In genomic region chr7:156651472-156651871, GRCh38 we compare ENCODE assay signal across 27 cellular contexts.
"Had no signal": no experiment of that assay in that cellular context is flagged by ENCODE, and none has a peak within 500 bp of the region (broad histone marks: within the 10 kb centered on the region; RNA-seq: fewer than 3 reads in every experiment).

No MANE protein-coding gene starts in this region.

- DNase-seq: activated B cell treated with CpG ODN at 0.5 μM for 24 hours; activated CD4-positive, alpha-beta T cell treated with anti-CD3 and anti-CD28 coated beads for 1 hour; activated CD4-positive, alpha-beta T cell treated with anti-CD3 and anti-CD28 coated beads, Interleukin-2, amount 10 ng/mL, durations not matched to agents 24 days and 14 days; activated CD4-positive, alpha-beta T cell treated with anti-CD3 and anti-CD28 coated beads, Interleukin-2, amount 50 U/mL, for 48 hours; activated CD8-positive, alpha-beta memory T cell treated with anti-CD3 and anti-CD28 coated beads, Interleukin-2, amount 10 ng/mL, durations not matched to agents 7 days and 5 days; activated effector memory CD4-positive, alpha-beta T cell treated with Interleukin-2 at 50 U/mL for 16 hours; activated naive CD4-positive, alpha-beta T cell; activated T-cell treated with anti-CD3 and anti-CD28 coated beads, Interleukin-2, amount 50 U/mL, for 24 hours; amniotic stem cell; body of pancreas; central memory CD4-positive, alpha-beta T cell; MM.1S; NCI-H1105; NCI-H1436 treated with DMSO at 0.1 percent for 48 hours; NCI-H187; NCI-H2081; NCI-H446; NCI-H524 treated with DMSO at 0.1 percent for 48 hours; NCI-H774; RPMI8226; T-cell; T-helper 2 cell; T1000 had no signal

- H3K4me3 ChIP-seq: ascending aorta, body of pancreas, SK-N-MC had no signal

- H3K4me3 Mint-ChIP-seq: activated B cell treated with CpG ODN at 0.5 μM for 24 hours; activated CD4-positive, alpha-beta T cell treated with anti-CD3 and anti-CD28 coated beads, Interleukin-2, amount 10 ng/mL, durations not matched to agents 24 days and 14 days; activated CD8-positive, alpha-beta memory T cell treated with anti-CD3 and anti-CD28 coated beads, Interleukin-2, amount 10 ng/mL, durations not matched to agents 7 days and 5 days; activated naive CD4-positive, alpha-beta T cell treated with anti-CD3 and anti-CD28 coated beads, Interleukin-2, amount 50 U/mL, for 24 hours; activated T-cell treated with anti-CD3 and anti-CD28 coated beads, Interleukin-2, amount 50 U/mL, for 24 hours; activated T-helper 1 cell treated with anti-CD3 and anti-CD28 coated beads, Interleukin-12 subunit alpha, Interleukin-12 subunit beta, Interleukin-2, Interleukin-4 antibody, amounts not matched to agents 30 ng/mL and 10 ng/mL and 1 ng/mL, durations not matched to agents 14 hours and 24 hours and 36 hours; T-cell had no signal

- H3K36me3 ChIP-seq: ascending aorta had no signal

- H3K9me3 ChIP-seq: ascending aorta, body of pancreas had no signal

- H3K36me3 Mint-ChIP-seq: activated CD8-positive, alpha-beta memory T cell treated with anti-CD3 and anti-CD28 coated beads, Interleukin-2, amount 10 ng/mL, durations not matched to agents 7 days and 5 days; activated naive CD4-positive, alpha-beta T cell treated with anti-CD3 and anti-CD28 coated beads, Interleukin-2, amount 50 U/mL, for 24 hours; T-cell had no signal

- H3K27ac Mint-ChIP-seq: activated B cell treated with CpG ODN at 0.5 μM for 24 hours; activated CD4-positive, alpha-beta T cell treated with anti-CD3 and anti-CD28 coated beads, Interleukin-2, amount 10 ng/mL, durations not matched to agents 24 days and 14 days; activated CD8-positive, alpha-beta memory T cell treated with anti-CD3 and anti-CD28 coated beads, Interleukin-2, amount 10 ng/mL, durations not matched to agents 7 days and 5 days; activated naive CD4-positive, alpha-beta T cell treated with anti-CD3 and anti-CD28 coated beads, Interleukin-2, amount 50 U/mL, for 24 hours; activated T-cell treated with anti-CD3 and anti-CD28 coated beads, Interleukin-2, amount 50 U/mL, for 24 hours; activated T-helper 1 cell treated with anti-CD3 and anti-CD28 coated beads, Interleukin-12 subunit alpha, Interleukin-12 subunit beta, Interleukin-2, Interleukin-4 antibody, amounts not matched to agents 30 ng/mL and 10 ng/mL and 1 ng/mL, durations not matched to agents 14 hours and 24 hours and 36 hours; T-cell had no signal

- H3K4me1 Mint-ChIP-seq: activated B cell treated with CpG ODN at 0.5 μM for 24 hours; activated naive CD4-positive, alpha-beta T cell treated with anti-CD3 and anti-CD28 coated beads, Interleukin-2, amount 50 U/mL, for 24 hours; T-cell had no signal

- H3K9me3 Mint-ChIP-seq: activated B cell treated with CpG ODN at 0.5 μM for 24 hours; activated naive CD4-positive, alpha-beta T cell treated with anti-CD3 and anti-CD28 coated beads, Interleukin-2, amount 50 U/mL, for 24 hours; activated T-cell treated with anti-CD3 and anti-CD28 coated beads, Interleukin-2, amount 50 U/mL, for 24 hours; activated T-helper 1 cell treated with anti-CD3 and anti-CD28 coated beads, Interleukin-12 subunit alpha, Interleukin-12 subunit beta, Interleukin-2, Interleukin-4 antibody, amounts not matched to agents 30 ng/mL and 10 ng/mL and 1 ng/mL, durations not matched to agents 14 hours and 24 hours and 36 hours had no signal

- H3K27me3 ChIP-seq: ascending aorta, body of pancreas had no signal

- H3K4me1 ChIP-seq: ascending aorta, body of pancreas had no signal
